In genomic region chr22:34410111-34410510, GRCh38 we compare ENCODE assay signal across 25 cellular contexts.
"Had no signal": no experiment of that assay in that cellular context is flagged by ENCODE, and none has a peak within 500 bp of the region (broad histone marks: within the 10 kb centered on the region; RNA-seq: fewer than 3 reads in every experiment).

No MANE protein-coding gene starts in this region.

- H3K36me3 ChIP-seq: colonic mucosa, esophagus muscularis mucosa, esophagus squamous epithelium, gastrocnemius medialis, gastroesophageal sphincter, heart left ventricle, heart right ventricle had no signal

- H3K4me3 ChIP-seq: colonic mucosa, coronary artery, dorsolateral prefrontal cortex, esophagus muscularis mucosa, esophagus squamous epithelium, gastrocnemius medialis, gastroesophageal sphincter, heart left ventricle, heart right ventricle had no signal

- H3K4me1 ChIP-seq: colonic mucosa, esophagus muscularis mucosa, esophagus squamous epithelium, foreskin keratinocyte, gastrocnemius medialis, gastroesophageal sphincter, heart left ventricle, heart right ventricle had no signal

- ATAC-seq: effector memory CD8-positive, alpha-beta T cell; esophagus mucosa; foreskin keratinocyte; gastrocnemius medialis; gastroesophageal sphincter; heart left ventricle; heart right ventricle had no signal

- FAIRE-seq: endothelial cell of umbilical vein had no signal

- H3K9me3 ChIP-seq: colonic mucosa, esophagus muscularis mucosa, esophagus squamous epithelium, gastrocnemius medialis, gastroesophageal sphincter, heart left ventricle, heart right ventricle had no signal

- H3K27me3 ChIP-seq: colonic mucosa, esophagus muscularis mucosa, esophagus squamous epithelium, foreskin keratinocyte, gastrocnemius medialis had no signal

- H3K27ac ChIP-seq: colonic mucosa, coronary artery, dorsolateral prefrontal cortex, epithelial cell of prostate, esophagus muscularis mucosa, esophagus squamous epithelium, foreskin keratinocyte, gastrocnemius medialis, gastroesophageal sphincter, heart left ventricle, heart right ventricle had no signal

- DNase-seq: colonic mucosa; cortex of kidney; dermis blood vessel endothelial cell; dorsolateral prefrontal cortex; effector CD4-positive, alpha-beta T cell; effector CD8-positive, alpha-beta T cell; effector memory CD4-positive, alpha-beta T cell; effector memory CD8-positive, alpha-beta T cell; endodermal cell; erythroblast; esophagus squamous epithelium; foreskin fibroblast; foreskin keratinocyte; foreskin melanocyte; gastrocnemius medialis; glutamatergic neuron; head of caudate nucleus; heart left ventricle; heart right ventricle had no signal
